In the genomic region with DNA sequence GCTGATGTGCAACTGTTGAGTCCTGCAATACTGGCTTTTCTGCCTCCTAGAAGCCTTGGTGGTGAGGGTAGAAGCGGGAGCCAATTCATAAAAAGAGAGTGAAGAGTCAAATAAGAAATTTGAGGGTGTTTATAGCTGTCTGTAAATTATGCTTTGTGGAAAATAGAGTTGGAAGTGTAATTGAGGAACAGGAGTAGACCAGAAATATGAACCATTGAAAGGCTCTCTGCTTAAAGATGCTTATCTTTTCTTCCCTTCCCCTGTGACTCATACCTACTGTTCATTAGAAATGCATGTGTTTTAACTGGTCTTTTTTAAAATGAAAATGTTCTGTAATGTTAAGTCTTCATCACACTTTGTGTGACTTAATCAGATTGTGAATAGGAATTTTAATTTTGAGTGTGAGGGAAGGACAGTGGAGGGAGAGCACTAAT, we compare ENCODE assay signal across 12 cellular contexts.
DNase-seq lines count a peak whose midpoint lies in the region; ATAC-seq and TF ChIP-seq lines count a peak whose summit lies in the region.
"Had no signal": no experiment of that assay in that cellular context is flagged by ENCODE, and none has a peak within 500 bp of the region (broad histone marks: within the 10 kb centered on the region; RNA-seq: fewer than 3 reads in every experiment).

No MANE protein-coding gene starts in this region.

- no peak for TF ChIP-seq CTCF in AG09309 (IDR thresholded peaks at IDR 0.05; ENCODE audit: control insufficient read depth, insufficient read depth, low read depth, low read length, missing control alignments)
- TF ChIP-seq CTCF in HEK293 (tag by site-specific recombination; IDR thresholded peaks at IDR 0.05), result no peak
- no peak for TF ChIP-seq CTCF in fibroblast of the aortic adventitia (IDR thresholded peaks at IDR 0.05; ENCODE audit: insufficient read depth, low read length)

- H3K4me3 ChIP-seq in AG09309 (ENCODE audit: control insufficient read depth, low read depth, low read length) (no peak overlapping the region), HEK293 (ENCODE audit: low read depth, low read length) (no peak overlapping the region), fibroblast of the aortic adventitia (ENCODE audit: low read depth, low read length) (no peak overlapping the region)
- H3K4me3 ChIP-seq: cardiac muscle cell had no signal

- CTCF ChIA-PET in HEK293 (lab: Yijun Ruan, JAX), result interaction anchor here (0.9 to 2.1 kb wide), 2 partner anchors 10 to 14 kb away, joined by 4 to 9 read pairs; no protein-coding TSS in a partner anchor

- no peaks in the 10 kb centered on the region for H3K9me3 ChIP-seq in HEK293 (ENCODE audit: control insufficient read depth, insufficient read depth, low read depth, low read length)

- peaks cover 10% of the 10 kb centered on the region; the same call in 1 of the 2 replicates for H3K4me1 ChIP-seq in HEK293 (ENCODE audit: control insufficient read depth, insufficient read depth, low read length)

- H3K36me3 ChIP-seq in HEK293 (ENCODE audit: control insufficient read depth in 2 of 2, insufficient read depth in 1 of 2, low read length in 2 of 2), result no peaks in the 10 kb centered on the region
- H3K36me3 ChIP-seq: cardiac muscle cell had no signal

- POLR2A ChIA-PET in HEK293 (lab: Yijun Ruan, JAX), result no interaction called here

- DNase-seq in AG09309 (ENCODE audit: low read depth) (peak; percentile 17), SW480 (ENCODE audit: low spot score) (peak; percentile 13), fibroblast of the aortic adventitia (ENCODE audit: low read depth) (peak; percentile 59), amniotic stem cell (lab: John Stamatoyannopoulos, UW) (no peak)
- no peak for DNase-seq in activated CD8-positive, alpha-beta memory T cell treated with anti-CD3 and anti-CD28 coated beads, Interleukin-2, amount 50 U/mL, for 48 hours
- DNase-seq: DMS79, NCI-H1105 had no signal

- H3K27ac ChIP-seq in HEK293 (ENCODE audit: extremely low read depth, low read depth, low read length), result no peak overlapping the region
- H3K27ac ChIP-seq: cardiac muscle cell had no signal

- ATAC-seq in GM18511 (IDR thresholded peaks at IDR 0.05; ENCODE audit: unreplicated experiment) (no peak), GM18517 (IDR thresholded peaks at IDR 0.05; ENCODE audit: unreplicated experiment) (no peak)
- ATAC-seq: left lobe of liver had no signal

TF ChIP-seq in HEK293, 187 proteins besides CTCF, POLR2A, EP300 and RAD21:
- TF ChIP-seq ZNF658 (tag by site-specific recombination; IDR thresholded peaks at IDR 0.05) (no peak), ZFP37 (tag by site-specific recombination; IDR thresholded peaks at IDR 0.05) (0 out of 2 replicates have a peak, but pooled peaks have one; percentile 66), ZNF175 (tag by site-specific recombination; IDR thresholded peaks at IDR 0.05) (no peak), OSR2 (tag by site-specific recombination; IDR thresholded peaks at IDR 0.05) (peak; percentile 59; the same call in 1 of the 2 replicates), ZBTB1 (tag by site-specific recombination; IDR thresholded peaks at IDR 0.05) (no peak), MEIS1 (CRISPR knock-in tag; IDR thresholded peaks at IDR 0.05; ENCODE audit: borderline replicate concordance) (no peak), ZBTB20 (tag by site-specific recombination; IDR thresholded peaks at IDR 0.05) (no peak), ZNF664 (tag by site-specific recombination; IDR thresholded peaks at IDR 0.05) (no peak), KLF16 (tag by site-specific recombination; IDR thresholded peaks at IDR 0.05) (no peak), PRDM1 (tag by site-specific recombination; IDR thresholded peaks at IDR 0.05) (no peak), ZBTB17 (tag by site-specific recombination; IDR thresholded peaks at IDR 0.05) (no peak), ZNF214 (tag by site-specific recombination; IDR thresholded peaks at IDR 0.05; ENCODE audit: borderline replicate concordance) (no peak), ZNF621 (tag by site-specific recombination; IDR thresholded peaks at IDR 0.05) (no peak), ZFHX2 (tag by site-specific recombination; conservative IDR thresholded peaks at IDR 0.05) (no peak), TRIM28 (IDR thresholded peaks at IDR 0.05; ENCODE audit: borderline replicate concordance, low read length) (peak; percentile 87; the same call in 1 of the 2 replicates), KLF9 (tag by site-specific recombination; IDR thresholded peaks at IDR 0.05; ENCODE audit: low read depth) (no peak), ZNF239 (tag by site-specific recombination; IDR thresholded peaks at IDR 0.05) (no peak), ZNF223 (tag by site-specific recombination; IDR thresholded peaks at IDR 0.05) (no peak), ZNF792 (tag by site-specific recombination; IDR thresholded peaks at IDR 0.05) (no peak), ZNF394 (tag by site-specific recombination; IDR thresholded peaks at IDR 0.05; ENCODE audit: borderline replicate concordance) (peak; percentile 27; the same call in 1 of the 2 replicates)
- TF ChIP-seq, protein P1, sequence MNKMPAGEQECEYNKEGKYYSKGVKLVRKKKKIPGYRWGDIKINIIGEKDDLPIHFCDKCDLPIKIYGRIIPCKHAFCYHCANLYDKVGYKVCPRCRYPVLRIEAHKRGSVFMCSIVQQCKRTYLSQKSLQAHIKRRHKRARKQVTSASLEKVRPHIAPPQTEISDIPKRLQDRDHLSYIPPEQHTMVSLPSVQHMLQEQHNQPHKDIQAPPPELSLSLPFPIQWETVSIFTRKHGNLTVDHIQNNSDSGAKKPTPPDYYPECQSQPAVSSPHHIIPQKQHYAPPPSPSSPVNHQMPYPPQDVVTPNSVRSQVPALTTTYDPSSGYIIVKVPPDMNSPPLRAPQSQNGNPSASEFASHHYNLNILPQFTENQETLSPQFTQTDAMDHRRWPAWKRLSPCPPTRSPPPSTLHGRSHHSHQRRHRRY (tag by site-specific recombination; IDR thresholded peaks at IDR 0.05), result no peak
- TF ChIP-seq, protein P2, sequence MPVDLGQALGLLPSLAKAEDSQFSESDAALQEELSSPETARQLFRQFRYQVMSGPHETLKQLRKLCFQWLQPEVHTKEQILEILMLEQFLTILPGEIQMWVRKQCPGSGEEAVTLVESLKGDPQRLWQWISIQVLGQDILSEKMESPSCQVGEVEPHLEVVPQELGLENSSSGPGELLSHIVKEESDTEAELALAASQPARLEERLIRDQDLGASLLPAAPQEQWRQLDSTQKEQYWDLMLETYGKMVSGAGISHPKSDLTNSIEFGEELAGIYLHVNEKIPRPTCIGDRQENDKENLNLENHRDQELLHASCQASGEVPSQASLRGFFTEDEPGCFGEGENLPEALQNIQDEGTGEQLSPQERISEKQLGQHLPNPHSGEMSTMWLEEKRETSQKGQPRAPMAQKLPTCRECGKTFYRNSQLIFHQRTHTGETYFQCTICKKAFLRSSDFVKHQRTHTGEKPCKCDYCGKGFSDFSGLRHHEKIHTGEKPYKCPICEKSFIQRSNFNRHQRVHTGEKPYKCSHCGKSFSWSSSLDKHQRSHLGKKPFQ (tag by site-specific recombination; IDR thresholded peaks at IDR 0.05), result no peak
- TF ChIP-seq, protein P3, sequence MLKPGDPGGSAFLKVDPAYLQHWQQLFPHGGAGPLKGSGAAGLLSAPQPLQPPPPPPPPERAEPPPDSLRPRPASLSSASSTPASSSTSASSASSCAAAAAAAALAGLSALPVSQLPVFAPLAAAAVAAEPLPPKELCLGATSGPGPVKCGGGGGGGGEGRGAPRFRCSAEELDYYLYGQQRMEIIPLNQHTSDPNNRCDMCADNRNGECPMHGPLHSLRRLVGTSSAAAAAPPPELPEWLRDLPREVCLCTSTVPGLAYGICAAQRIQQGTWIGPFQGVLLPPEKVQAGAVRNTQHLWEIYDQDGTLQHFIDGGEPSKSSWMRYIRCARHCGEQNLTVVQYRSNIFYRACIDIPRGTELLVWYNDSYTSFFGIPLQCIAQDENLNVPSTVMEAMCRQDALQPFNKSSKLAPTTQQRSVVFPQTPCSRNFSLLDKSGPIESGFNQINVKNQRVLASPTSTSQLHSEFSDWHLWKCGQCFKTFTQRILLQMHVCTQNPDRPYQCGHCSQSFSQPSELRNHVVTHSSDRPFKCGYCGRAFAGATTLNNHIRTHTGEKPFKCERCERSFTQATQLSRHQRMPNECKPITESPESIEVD (tag by site-specific recombination; IDR thresholded peaks at IDR 0.05), result peak; percentile 86

Comparison
In these comparisons a context has a peak if more than half of its experiments do, and no peak if none do; other contexts are left out.
1. DNase-seq: peak in AG09309 (single experiment), SW480 (single experiment) and fibroblast of the aortic adventitia (single experiment); none in amniotic stem cell (single experiment) and activated CD8-positive, alpha-beta memory T cell treated with anti-CD3 and anti-CD28 coated beads, Interleukin-2, amount 50 U/mL, for 48 hours (single experiment).